In the genomic region with DNA sequence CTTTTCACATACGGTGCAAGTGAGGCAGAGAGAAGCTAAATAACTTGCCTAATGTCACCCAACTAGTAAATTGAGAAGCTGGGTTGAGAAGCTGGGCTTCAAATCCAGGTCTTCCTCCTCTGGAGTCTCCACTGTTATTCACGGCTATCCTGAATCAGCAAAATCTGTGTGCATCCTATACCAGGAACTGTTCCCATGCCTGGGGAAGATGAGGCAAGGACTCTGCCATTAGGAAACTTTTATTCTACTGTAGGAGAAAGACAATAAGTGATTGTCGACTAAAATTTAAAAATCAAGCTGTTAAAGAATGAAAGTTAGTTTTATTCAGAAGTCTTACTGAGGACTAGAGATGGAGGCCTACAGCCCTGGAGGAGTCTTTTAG, we compare ENCODE assay signal across 9 cellular contexts. TPM values are rescaled to one million over a fixed set of nuclear protein-coding genes. Genes with fewer than 3 reads are reported as not detected.
A peak's percentile ranks its signal among the peaks of the same experiment; 100 is the strongest.
DNase-seq lines count a peak whose midpoint lies in the region; ATAC-seq, FAIRE-seq and TF ChIP-seq lines count a peak whose summit lies in the region.
"Had no signal": no experiment of that assay in that cellular context is flagged by ENCODE, and none has a peak within 500 bp of the region (broad histone marks: within the 10 kb centered on the region; RNA-seq: fewer than 3 reads in every experiment).

No MANE protein-coding gene starts in this region.

- peaks cover 17% of the 10 kb centered on the region for H3K4me1 Mint-ChIP-seq in activated CD4-positive, alpha-beta T cell treated with anti-CD3 and anti-CD28 coated beads for 36 hours

- intact Hi-C loops in activated CD4-positive, alpha-beta T cell treated with anti-CD3 and anti-CD28 coated beads for 36 hours (cut with DNase I, micrococcal nuclease): loop anchor here (1.0 to 2.0 kb wide), 4 partner anchors 102 to 638 kb away; partner anchors contain the start of gene OCIAD1 (in 1 of the 2)

- DNase-seq in activated CD4-positive, alpha-beta T cell treated with anti-CD3 and anti-CD28 coated beads for 36 hours: no peak
- no peak for DNase-seq in activated CD4-positive, alpha-beta T cell treated with anti-CD3 and anti-CD28 coated beads for 1 hour
- no peak for DNase-seq in activated naive CD4-positive, alpha-beta T cell treated with anti-CD3 and anti-CD28 coated beads, Interleukin-2, amount 50 U/mL, for 72 hours (ENCODE audit: low spot score in 2 of 2)
- no peak for DNase-seq in keratinocyte (ENCODE audit: low read depth, low spot score)
- DNase-seq in suprapubic skin (ENCODE audit: low spot score in 2 of 2): no peak
- no peak for DNase-seq in NCI-H187 (lab: John Stamatoyannopoulos, UW)
- no peak for DNase-seq in stimulated activated CD4-positive, alpha-beta T cell treated with anti-CD3 and anti-CD28 coated beads, Interleukin-4, amount 100 ng/mL, for 4 hours

- no peak for TF ChIP-seq CTCF in keratinocyte (optimal IDR thresholded peaks at IDR 0.05 in 1 of 3, IDR thresholded peaks at IDR 0.05 in 1 of 3, conservative IDR thresholded peaks at IDR 0.05 in 1 of 3; ENCODE audit: extremely low read depth in 1 of 3, insufficient read depth in 2 of 3, low read length in 3 of 3)
- TF ChIP-seq CTCF in suprapubic skin (IDR thresholded peaks at IDR 0.05): no peak

- H4K20me1 ChIP-seq in keratinocyte (ENCODE audit: control insufficient read depth, extremely low read depth, insufficient read depth, low read length): no peaks in the 10 kb centered on the region

- no peaks in the 10 kb centered on the region for H3K79me2 ChIP-seq in keratinocyte (ENCODE audit: control insufficient read depth, insufficient read depth, low read length)

- dilution Hi-C loops in keratinocyte (cut with MboI; ENCODE audit: extremely low pct_ligation_motif_present, low sequenced_read_pairs): no loop called here

- peaks cover 2% of the 10 kb centered on the region for H3K4me1 ChIP-seq in keratinocyte (ENCODE audit: control insufficient read depth, extremely low read depth, insufficient read depth, low read length)
- H3K4me1 ChIP-seq in suprapubic skin: peaks cover 15% of the 10 kb centered on the region

- no peak overlapping the region for H3K9ac ChIP-seq in keratinocyte (ENCODE audit: control insufficient read depth, extremely low read depth, insufficient read depth, low read length)

- 80% methylated on average over 3 of the region's 3 CpGs for WGBS in suprapubic skin

- TF ChIP-seq POLR2A in suprapubic skin (IDR thresholded peaks at IDR 0.05): no peak

- CTCF ChIA-PET in activated CD4-positive, alpha-beta T cell treated with anti-CD3 and anti-CD28 coated beads for 36 hours (lab: Charles Lee): interaction anchor here (0.9 to 1.8 kb wide), 4 partner anchors 20 to 226 kb away, joined by 3 to 5 read pairs (median 3); no protein-coding TSS in a partner anchor

- H3K36me3 ChIP-seq in keratinocyte (ENCODE audit: control insufficient read depth in 2 of 2, extremely low read depth in 1 of 2, insufficient read depth in 2 of 2, low read length in 2 of 2): no peaks in the 10 kb centered on the region
- no peaks in the 10 kb centered on the region for H3K36me3 ChIP-seq in suprapubic skin

- H3K9me3 Mint-ChIP-seq in activated CD4-positive, alpha-beta T cell treated with anti-CD3 and anti-CD28 coated beads for 36 hours (ENCODE audit: low read depth): no peaks in the 10 kb centered on the region
- peaks cover 0 to 5% of the 10 kb centered on the region in 2 donors for H3K9me3 Mint-ChIP-seq in activated naive CD4-positive, alpha-beta T cell treated with anti-CD3 and anti-CD28 coated beads, Interleukin-2, amount 50 U/mL, for 72 hours

- H3K4me3 ChIP-seq in keratinocyte (ENCODE audit: control insufficient read depth in 2 of 3, extremely low read depth in 1 of 3, insufficient read depth in 2 of 3, low read depth in 1 of 3, low read length in 3 of 3): peak overlapping the region in 1 of 3 experiments; percentile 56
- peak overlapping the region; percentile 87 for H3K4me3 ChIP-seq in suprapubic skin

- peak overlapping the region; percentile 89 for H3K4me3 Mint-ChIP-seq in activated CD4-positive, alpha-beta T cell treated with anti-CD3 and anti-CD28 coated beads for 36 hours

- H3K9me3 ChIP-seq in keratinocyte (ENCODE audit: control insufficient read depth, low read depth, low read length): no peaks in the 10 kb centered on the region
- no peaks in the 10 kb centered on the region for H3K9me3 ChIP-seq in suprapubic skin

- H3K9me1 ChIP-seq in keratinocyte (ENCODE audit: control insufficient read depth, extremely low read depth, insufficient read depth, low read length): no peaks in the 10 kb centered on the region

- no peak for ATAC-seq in activated CD4-positive, alpha-beta T cell treated with anti-CD3 and anti-CD28 coated beads for 36 hours
- no peak for ATAC-seq in activated naive CD4-positive, alpha-beta T cell treated with anti-CD3 and anti-CD28 coated beads, Interleukin-2, amount 50 U/mL, for 72 hours
- no peak for ATAC-seq in HG02678 (IDR thresholded peaks at IDR 0.05; ENCODE audit: unreplicated experiment)

- no peaks in the 10 kb centered on the region for H3K27me3 Mint-ChIP-seq in activated CD4-positive, alpha-beta T cell treated with anti-CD3 and anti-CD28 coated beads for 36 hours

- no peak for TF ChIP-seq EP300 in suprapubic skin (IDR thresholded peaks at IDR 0.05)

- H3K27me3 ChIP-seq in keratinocyte (ENCODE audit: control insufficient read depth, extremely low read depth, insufficient read depth, low read length) (no peaks in the 10 kb centered on the region), suprapubic skin (no peaks in the 10 kb centered on the region)

- POLR2A ChIA-PET in activated CD4-positive, alpha-beta T cell treated with anti-CD3 and anti-CD28 coated beads for 36 hours (lab: Charles Lee): interaction anchor here (0.7 kb wide), 1 partner anchor 60 kb away, joined by 5 read pairs; no protein-coding TSS in a partner anchor

- H3K4me2 ChIP-seq in keratinocyte (ENCODE audit: control insufficient read depth, extremely low read depth, insufficient read depth, low read depth, low read length): peak overlapping the region; percentile 65

- H3K27ac ChIP-seq in keratinocyte (ENCODE audit: control insufficient read depth, insufficient read depth, low read length) (no peak overlapping the region), suprapubic skin (peak overlapping the region; percentile 91)

- no peak for FAIRE-seq in keratinocyte (lab: Jason Lieb, UNC)
- FAIRE-seq: urothelium cell line had no signal

- peak overlapping the region; percentile 93 for H3K27ac Mint-ChIP-seq in activated CD4-positive, alpha-beta T cell treated with anti-CD3 and anti-CD28 coated beads for 36 hours
- H3K27ac Mint-ChIP-seq in activated naive CD4-positive, alpha-beta T cell treated with anti-CD3 and anti-CD28 coated beads, Interleukin-2, amount 50 U/mL, for 72 hours: peak overlapping the region; percentile 86 to 89

- H3K36me3 Mint-ChIP-seq in activated CD4-positive, alpha-beta T cell treated with anti-CD3 and anti-CD28 coated beads for 36 hours (ENCODE audit: low read depth): peaks cover 4% of the 10 kb centered on the region
- peaks cover 0 to 24% of the 10 kb centered on the region in 2 donors for H3K36me3 Mint-ChIP-seq in activated naive CD4-positive, alpha-beta T cell treated with anti-CD3 and anti-CD28 coated beads, Interleukin-2, amount 50 U/mL, for 72 hours

- peak overlapping the region; percentile 87 for H2AFZ ChIP-seq in keratinocyte (ENCODE audit: control insufficient read depth, low read length)

RNA-seq across cellular contexts. Expression of gene TEC, which starts 0.9 kb away (rescaled TPM):
- total RNA-seq in activated CD4-positive, alpha-beta T cell treated with anti-CD3 and anti-CD28 coated beads for 36 hours: 1 to 10 TPM; 3.5 to 4.3 TPM
- total RNA-seq in activated naive CD4-positive, alpha-beta T cell treated with anti-CD3 and anti-CD28 coated beads, Interleukin-2, amount 50 U/mL, for 72 hours: 1 to 10 TPM; 4.3 to 8.3 TPM
- 0.20 to 0.39 TPM (median 0.26 TPM) in 3 replicates for polyA plus RNA-seq in keratinocyte
- 3.4 TPM for polyA plus RNA-seq in keratinocyte (2011; ENCODE audit: low read depth)
- 0.27 and 0.30 TPM in 2 replicates for polyA plus RNA-seq in keratinocyte (2011; cell fraction: cytosol; rRNA removed)
- 0.61 and 0.89 TPM in 2 replicates for polyA plus RNA-seq in keratinocyte (2011; cell fraction: nucleus; rRNA removed)
- 0.25 and 2.6 TPM in 2 replicates for polyA plus RNA-seq in keratinocyte (2012; ENCODE audit: low replicate concordance)
- 0.82 to 1.6 TPM in 2 of 3 replicates, not detected in the other for polyA minus RNA-seq in keratinocyte
- not detected for polyA minus RNA-seq in keratinocyte (2011; cell fraction: cytosol; rRNA and poly(A)+ RNA removed)
- 0.53 and 2.8 TPM in 2 replicates for polyA minus RNA-seq in keratinocyte (2011; cell fraction: nucleus; rRNA and poly(A)+ RNA removed)
- 10 to 100 TPM in 1 of 4 donors, 1 to 10 TPM in 3; 4.1 to 18.8 (median 7.2) TPM for total RNA-seq in suprapubic skin
